1 cellular context compared by ENCODE assay signal in the genomic region with DNA sequence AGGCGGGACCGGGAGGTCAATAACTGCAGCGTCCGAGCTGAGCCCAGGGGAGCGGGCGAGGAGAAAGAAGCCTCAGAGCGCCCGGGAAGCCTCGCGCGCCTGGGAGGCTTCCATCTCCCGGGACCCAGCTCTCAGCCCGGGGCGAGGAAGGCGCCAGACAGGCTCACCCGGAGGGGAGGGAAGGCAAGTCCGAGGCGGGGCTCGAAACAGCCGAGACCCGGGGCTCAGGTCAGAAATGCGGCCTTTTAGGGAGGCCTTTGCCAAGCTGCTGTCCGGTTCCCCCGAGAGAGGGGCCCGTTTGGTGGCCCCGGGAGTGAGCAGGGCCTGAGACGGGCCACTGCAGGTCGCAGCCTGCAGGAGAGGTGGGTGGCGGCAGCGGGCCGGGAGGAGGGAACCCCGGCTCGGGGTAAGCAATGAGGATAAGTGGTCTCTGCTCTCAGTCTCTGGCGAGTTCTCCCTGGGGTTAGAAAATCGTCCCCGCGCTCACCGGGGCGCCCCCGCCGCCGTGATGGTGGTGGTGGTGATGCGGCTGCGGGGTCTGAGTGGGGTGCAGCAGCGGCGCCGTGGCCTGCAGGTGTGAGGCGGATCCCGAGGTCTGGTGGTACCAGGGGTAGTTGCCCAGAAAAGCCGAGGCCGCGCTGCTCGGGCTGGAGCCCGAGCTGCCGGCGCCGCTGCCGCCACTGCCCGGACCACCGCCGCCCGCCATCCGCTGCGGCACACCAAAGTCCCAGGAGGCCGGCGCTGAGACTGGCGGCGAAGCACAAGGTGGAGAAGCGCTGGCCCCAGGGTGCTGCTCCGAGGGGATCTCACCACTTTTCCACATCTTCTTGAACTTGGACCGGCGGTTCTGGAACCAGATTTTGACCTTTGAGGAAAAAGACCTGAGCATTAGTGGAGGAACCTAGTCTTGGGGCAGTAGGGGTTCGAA.
TF ChIP-seq lines count a peak whose summit lies in the region.

No MANE protein-coding gene starts in this region.

TF ChIP-seq in HCT116, 20 proteins besides CTCF, POLR2A, EP300 and RAD21 (continued from another document):
- TF ChIP-seq, protein P1, sequence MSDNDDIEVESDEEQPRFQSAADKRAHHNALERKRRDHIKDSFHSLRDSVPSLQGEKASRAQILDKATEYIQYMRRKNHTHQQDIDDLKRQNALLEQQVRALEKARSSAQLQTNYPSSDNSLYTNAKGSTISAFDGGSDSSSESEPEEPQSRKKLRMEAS (IDR thresholded peaks at IDR 0.05) = no peak
- TF ChIP-seq CEBPB (IDR thresholded peaks at IDR 0.05; ENCODE audit: low read depth) (no peak), ELF1 (IDR thresholded peaks at IDR 0.05; ENCODE audit: borderline replicate concordance, low read depth) (no peak)
- TF ChIP-seq, protein P2, sequence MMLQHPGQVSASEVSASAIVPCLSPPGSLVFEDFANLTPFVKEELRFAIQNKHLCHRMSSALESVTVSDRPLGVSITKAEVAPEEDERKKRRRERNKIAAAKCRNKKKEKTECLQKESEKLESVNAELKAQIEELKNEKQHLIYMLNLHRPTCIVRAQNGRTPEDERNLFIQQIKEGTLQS (IDR thresholded peaks at IDR 0.05) = no peak
